11 cellular contexts compared by ENCODE assay signal in the genomic region with DNA sequence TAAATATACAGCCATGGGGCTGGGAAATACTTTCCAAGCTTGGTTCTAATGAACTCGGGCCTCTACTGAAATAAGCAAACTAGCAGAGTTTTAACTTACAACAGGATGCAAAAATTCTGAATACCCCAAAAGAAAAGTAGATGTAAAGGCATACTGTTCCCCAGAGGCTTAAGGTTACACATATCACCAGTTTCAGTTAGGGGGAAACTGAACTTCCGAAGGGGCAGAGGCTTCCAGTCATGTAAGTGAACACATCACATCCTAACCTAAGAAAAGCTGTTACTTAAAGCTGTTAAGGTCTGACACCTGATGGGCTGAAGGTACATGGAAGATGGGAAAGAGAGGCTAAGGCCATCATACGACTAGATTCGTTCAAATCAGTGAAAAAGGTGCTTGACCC. TPM values are rescaled to one million over a fixed set of nuclear protein-coding genes. Genes with fewer than 3 reads are reported as not detected.
DNase-seq lines count a peak whose midpoint lies in the region; ATAC-seq and TF ChIP-seq lines count a peak whose summit lies in the region.
"Had no signal": no experiment of that assay in that cellular context is flagged by ENCODE, and none has a peak within 500 bp of the region (broad histone marks: within the 10 kb centered on the region; RNA-seq: fewer than 3 reads in every experiment).

No MANE protein-coding gene starts in this region.

- peak overlapping the region; percentile 90 for H3K4ac ChIP-seq in trophoblast cell (ENCODE audit: low read depth, low read length)

- peaks cover 30% of the 10 kb centered on the region for H3K79me1 ChIP-seq in trophoblast cell (ENCODE audit: low read length)

- H4K12ac ChIP-seq in trophoblast cell (ENCODE audit: low read depth, low read length) = no peak overlapping the region

- peak; percentile 17 for ATAC-seq in DND-41 (ENCODE audit: insufficient read depth, low read depth)
- ATAC-seq in GM23338 = no peak
- ATAC-seq in HG03442 (IDR thresholded peaks at IDR 0.05; ENCODE audit: unreplicated experiment) = no peak
- no peak for ATAC-seq in GM18907 (IDR thresholded peaks at IDR 0.05; ENCODE audit: unreplicated experiment)
- ATAC-seq: activated T-helper 17 cell treated with anti-CD3 and anti-CD28 coated beads, Interleukin-2, amount 50 U/mL, for 72 hours had no signal

- no peaks in the 10 kb centered on the region for H3K27me3 ChIP-seq in DND-41 (ENCODE audit: insufficient read depth, low read length, poor library complexity)
- H3K27me3 ChIP-seq in GM23338 (ENCODE audit: insufficient read depth) = peaks cover 20% of the 10 kb centered on the region
- no peaks in the 10 kb centered on the region for H3K27me3 ChIP-seq in trophoblast cell (ENCODE audit: insufficient read depth, low read length)

- H2AFZ ChIP-seq in DND-41 (ENCODE audit: low read depth, low read length) = no peak overlapping the region
- H2AFZ ChIP-seq in GM23338 = no peak overlapping the region
- no peak overlapping the region for H2AFZ ChIP-seq in trophoblast cell (ENCODE audit: insufficient read depth, low read length, poor library complexity)

- H3K4me3 ChIP-seq in DND-41 (ENCODE audit: low read depth in 1 of 2, low read length in 2 of 2) = peak overlapping the region in 1 of 2 experiments; percentile 71; a peak in 2 of 4 replicates
- H3K4me3 ChIP-seq in GM23338 = no peak overlapping the region
- H3K4me3 ChIP-seq in coronary artery = no peak overlapping the region
- no peak overlapping the region for H3K4me3 ChIP-seq in trophoblast cell (ENCODE audit: low read depth, low read length)

- H3K9me3 ChIP-seq in DND-41 (ENCODE audit: insufficient read depth, low read length, severe bottlenecking) = peaks cover 8% of the 10 kb centered on the region
- H3K9me3 ChIP-seq in trophoblast cell (ENCODE audit: insufficient read depth, low read depth, low read length) = no peaks in the 10 kb centered on the region

- no peaks in the 10 kb centered on the region for H3K9me3 Mint-ChIP-seq in GM23338
- H3K9me3 Mint-ChIP-seq: activated T-helper 17 cell treated with anti-CD3 and anti-CD28 coated beads, Interleukin-2, amount 50 U/mL, for 72 hours had no signal

- no CpG with 5 or more reads among the region's 4 CpGs for WGBS in trophoblast cell (ENCODE audit: extremely low coverage, insufficient coverage, insufficient read length)

- H3K4me2 ChIP-seq in DND-41 (ENCODE audit: insufficient read depth, low read length) (peak overlapping the region; percentile 83), GM23338 (no peak overlapping the region), trophoblast cell (ENCODE audit: low read length) (no peak overlapping the region)

- H4K20me1 ChIP-seq in DND-41 (ENCODE audit: insufficient read depth, low read length) (peaks cover 15% of the 10 kb centered on the region; the same call in 1 of the 2 replicates), GM23338 (replicated peaks; ENCODE audit: insufficient read depth) (peaks cover 3% of the 10 kb centered on the region; the same call in 1 of the 2 replicates)

- H4K91ac ChIP-seq in trophoblast cell (ENCODE audit: low read depth, low read length) = no peak overlapping the region

- no peak overlapping the region for H3K23ac ChIP-seq in trophoblast cell (ENCODE audit: low read length)

- peaks cover 31% of the 10 kb centered on the region for H3K4me1 Mint-ChIP-seq in GM23338

- H3K27ac Mint-ChIP-seq in GM23338 = no peak overlapping the region

- peak overlapping the region; percentile 21; the same call in 2 of the 3 replicates for H3K4me3 Mint-ChIP-seq in GM23338

- no peak overlapping the region for H3K14ac ChIP-seq in trophoblast cell (ENCODE audit: low read length)

- H3K27ac ChIP-seq in DND-41 (ENCODE audit: low read length) = peak overlapping the region; percentile 99
- no peak overlapping the region for H3K27ac ChIP-seq in GM23338 (ENCODE audit: low read depth)
- peak overlapping the region; percentile 32 to 61 for H3K27ac ChIP-seq in coronary artery
- peak overlapping the region; percentile 57 for H3K27ac ChIP-seq in trophoblast cell (ENCODE audit: low read depth, low read length)

- no peak overlapping the region for H3K18ac ChIP-seq in trophoblast cell (ENCODE audit: low read length)

- no peak overlapping the region for H2AK5ac ChIP-seq in trophoblast cell (ENCODE audit: low read length)

- H4K8ac ChIP-seq in trophoblast cell (ENCODE audit: low read depth, low read length) = no peak overlapping the region

- H3K4me1 ChIP-seq in DND-41 (ENCODE audit: insufficient read depth, low read length) (peaks cover 62% of the 10 kb centered on the region), GM23338 (ENCODE audit: insufficient read depth) (peaks cover 13% of the 10 kb centered on the region), trophoblast cell (ENCODE audit: control insufficient read depth in 1 of 2, insufficient read depth in 2 of 2, low read length in 2 of 2) (peaks cover 13 to 17% of the 10 kb centered on the region in 2 experiments)

- H3K36me3 Mint-ChIP-seq in GM23338 (ENCODE audit: low read depth) = no peaks in the 10 kb centered on the region

- H3K9ac ChIP-seq in DND-41 (ENCODE audit: low read depth, low read length) = peak overlapping the region; percentile 92
- no peak overlapping the region for H3K9ac ChIP-seq in trophoblast cell (ENCODE audit: low read length)

- H2BK120ac ChIP-seq in trophoblast cell (ENCODE audit: insufficient read depth, low read length, poor library complexity) = no peak overlapping the region

- H3F3A ChIP-seq in GM23338 (replicated peaks; ENCODE audit: low read depth) = 0 out of 2 replicates have a peak, but pooled peaks cover 12% of the 10 kb centered on the region

- H2BK12ac ChIP-seq in trophoblast cell (ENCODE audit: low read length) = no peak overlapping the region

- H3K27me3 Mint-ChIP-seq in GM23338 (ENCODE audit: insufficient read depth, low read depth, poor library complexity) = peaks cover 26% of the 10 kb centered on the region

- TF ChIP-seq CTCF in DND-41 (IDR thresholded peaks at IDR 0.05; ENCODE audit: borderline replicate concordance, extremely low read depth, low read length, poor library complexity, severe bottlenecking) (peak; percentile 17), GM23338 (conservative IDR thresholded peaks at IDR 0.05; ENCODE audit: low read depth in 2 of 2) (no peak), coronary artery (IDR thresholded peaks at IDR 0.05) (no peak)

- peaks cover 27% of the 10 kb centered on the region for H3K36me3 ChIP-seq in DND-41 (ENCODE audit: insufficient read depth, low read length)
- no peaks in the 10 kb centered on the region for H3K36me3 ChIP-seq in GM23338 (ENCODE audit: insufficient read depth)
- H3K36me3 ChIP-seq in trophoblast cell (ENCODE audit: control insufficient read depth in 1 of 2, insufficient read depth in 2 of 2, low read length in 2 of 2) = peaks cover 1 to 2% of the 10 kb centered on the region in 2 experiments

- H3K79me2 ChIP-seq in DND-41 (ENCODE audit: insufficient read depth, low read length) (peaks cover 93% of the 10 kb centered on the region), GM23338 (replicated peaks; ENCODE audit: insufficient read depth) (peaks cover 15% of the 10 kb centered on the region), trophoblast cell (ENCODE audit: control insufficient read depth, insufficient read depth, low read length, poor library complexity) (peaks cover 30% of the 10 kb centered on the region)

- no peak overlapping the region for H2BK5ac ChIP-seq in trophoblast cell (ENCODE audit: low read depth, low read length, poor library complexity)

- peak; percentile 52 for DNase-seq in DND-41
- DNase-seq in GM23338 (ENCODE audit: low spot score) = no peak
- DNase-seq in coronary artery (ENCODE audit: low spot score) = no peak
- DNase-seq in trophoblast cell = no peak
- no peak for DNase-seq in SHP77 treated with DMSO at 0.1 percent for 48 hours (lab: John Stamatoyannopoulos, UW)
- no peak for DNase-seq in NCI-H1105 treated with DMSO at 0.1 percent for 48 hours (lab: John Stamatoyannopoulos, UW)
- DNase-seq: KBM-7, retina had no signal

- H3K9me2 ChIP-seq in GM23338 (ENCODE audit: insufficient read depth) = no peaks in the 10 kb centered on the region

TF ChIP-seq in GM23338, 12 proteins besides CTCF, POLR2A, EP300 and RAD21 (continues in another document):
- TF ChIP-seq EZH2phosphoT487 (IDR thresholded peaks at IDR 0.05; ENCODE audit: unreplicated experiment) (no peak), EZH2 (IDR thresholded peaks at IDR 0.05; ENCODE audit: low read depth, unreplicated experiment) (no peak), STAT1 (IDR thresholded peaks at IDR 0.05; ENCODE audit: unreplicated experiment) (no peak), CREB1 (CRISPR knock-in tag; IDR thresholded peaks at IDR 0.05; ENCODE audit: low read depth) (no peak), ZNF114 (CRISPR knock-in tag; IDR thresholded peaks at IDR 0.05) (no peak), POLR2AphosphoS5 (IDR thresholded peaks at IDR 0.05; ENCODE audit: low read depth) (no peak)
- TF ChIP-seq, protein P1, sequence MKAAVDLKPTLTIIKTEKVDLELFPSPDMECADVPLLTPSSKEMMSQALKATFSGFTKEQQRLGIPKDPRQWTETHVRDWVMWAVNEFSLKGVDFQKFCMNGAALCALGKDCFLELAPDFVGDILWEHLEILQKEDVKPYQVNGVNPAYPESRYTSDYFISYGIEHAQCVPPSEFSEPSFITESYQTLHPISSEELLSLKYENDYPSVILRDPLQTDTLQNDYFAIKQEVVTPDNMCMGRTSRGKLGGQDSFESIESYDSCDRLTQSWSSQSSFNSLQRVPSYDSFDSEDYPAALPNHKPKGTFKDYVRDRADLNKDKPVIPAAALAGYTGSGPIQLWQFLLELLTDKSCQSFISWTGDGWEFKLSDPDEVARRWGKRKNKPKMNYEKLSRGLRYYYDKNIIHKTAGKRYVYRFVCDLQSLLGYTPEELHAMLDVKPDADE (IDR thresholded peaks at IDR 0.05) = no peak

RNA-seq across cellular contexts. Expression of a gene that starts 2.3 kb away (rescaled TPM):
- 6.9 and 10.8 TPM in 2 replicates for total RNA-seq in GM23338 (2014; rRNA removed; shearing (Covaris generic))
- polyA plus RNA-seq in GM23338 (2016; fragmentation: Nextera tagmentation; extraction: Ambion mirVana) = 2.0 and 2.5 TPM in 2 replicates
- 105 and 110 TPM in 2 replicates for polyA plus RNA-seq in trophoblast cell (2013)
